9 cellular contexts compared by ENCODE assay signal in the genomic region with DNA sequence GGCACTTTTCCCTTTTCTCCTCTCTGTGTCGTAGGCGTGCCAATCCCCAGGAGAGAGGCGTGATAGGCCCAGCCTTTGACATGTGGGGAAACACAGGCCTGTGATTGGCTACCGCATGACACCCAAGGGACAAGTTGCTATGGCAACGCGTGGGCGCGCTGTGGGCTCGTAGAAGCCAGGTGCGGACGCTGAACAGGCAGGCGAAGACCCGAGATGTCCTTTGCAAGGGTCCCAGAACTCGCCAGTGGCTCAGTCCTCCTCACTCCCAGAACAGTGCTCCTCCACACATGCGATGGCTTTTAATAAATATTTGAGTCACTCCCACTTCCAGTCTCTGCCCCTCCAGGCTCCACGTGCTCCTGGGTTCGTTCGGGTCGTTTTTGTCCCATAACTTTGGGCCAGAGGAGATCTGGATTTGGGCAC. TPM values are rescaled to one million over a fixed set of nuclear protein-coding genes. Genes with fewer than 3 reads are reported as not detected.
A peak's percentile ranks its signal among the peaks of the same experiment; 100 is the strongest.
DNase-seq lines count a peak whose midpoint lies in the region; ATAC-seq and TF ChIP-seq lines count a peak whose summit lies in the region.
"Had no signal": no experiment of that assay in that cellular context is flagged by ENCODE, and none has a peak within 500 bp of the region (broad histone marks: within the 10 kb centered on the region; RNA-seq: fewer than 3 reads in every experiment).

No MANE protein-coding gene starts in this region.

- TF ChIP-seq CTCF in adrenal gland (IDR thresholded peaks at IDR 0.05) (no peak), heart right ventricle (IDR thresholded peaks at IDR 0.05) (no peak), type B pancreatic cell (conservative IDR thresholded peaks at IDR 0.05) (no peak)

- H3K27me3 ChIP-seq in adrenal gland (no peaks in the 10 kb centered on the region), heart right ventricle (no peaks in the 10 kb centered on the region)

- TF ChIP-seq POLR2A in adrenal gland (IDR thresholded peaks at IDR 0.05), result no peak

- H3K9me3 ChIP-seq in adrenal gland (replicated peaks in 1 of 3), result no peaks in the 10 kb centered on the region
- H3K9me3 ChIP-seq in heart right ventricle, result no peaks in the 10 kb centered on the region

- intact Hi-C loops in adrenal gland (cut with DNase I), result loop anchor here in 1 of 2 donors (10.0 kb wide), 1 partner anchor 45 kb away; no protein-coding TSS in a partner anchor
- intact Hi-C loops in heart right ventricle (cut with DNase I), result no loop called here
- intact Hi-C loops in posterior vena cava (cut with DNase I), result no loop called here

- no peaks in the 10 kb centered on the region for H3K36me3 Mint-ChIP-seq in type B pancreatic cell

- H3K4me3 ChIP-seq in adrenal gland (peak overlapping the region in 1 of 4 donors; percentile 34), heart right ventricle (peak overlapping the region in 9 of 10 donors; percentile 13 to 50 (median 43))

- H3K36me3 ChIP-seq in adrenal gland (replicated peaks in 1 of 2) (no peaks in the 10 kb centered on the region), heart right ventricle (peaks cover 0 to 13% (median 0%) of the 10 kb centered on the region in 9 donors)

- no peaks in the 10 kb centered on the region for H3K27me3 Mint-ChIP-seq in type B pancreatic cell

- H3K4me1 Mint-ChIP-seq in type B pancreatic cell (ENCODE audit: unreplicated experiment), result peaks cover 28% of the 10 kb centered on the region

- H3K4me3 Mint-ChIP-seq in type B pancreatic cell, result peak overlapping the region; percentile 65

- peak overlapping the region; percentile 51 for H3K27ac Mint-ChIP-seq in type B pancreatic cell

- ATAC-seq in HG02571 (IDR thresholded peaks at IDR 0.05; ENCODE audit: unreplicated experiment) (peak; percentile 83), heart right ventricle (peak; percentile 84 to 95 (median 91))

- in situ Hi-C loops in G401 (cut with HindIII; ENCODE audit: low sequenced_read_pairs), result no loop called here

- H3K27ac ChIP-seq in adrenal gland (no peak overlapping the region), heart right ventricle (no peak overlapping the region)
- H3K27ac ChIP-seq: skin epidermis had no signal

- 0 to 4% (median 2%) methylated on average over 8 to 19 of the region's 19 CpGs for WGBS in adrenal gland, 4 donors
- 3% methylated on average over 19 of the region's 19 CpGs for WGBS in heart right ventricle, 2 donors

- no peaks in the 10 kb centered on the region for H3K9me3 Mint-ChIP-seq in type B pancreatic cell

- H3K4me1 ChIP-seq in adrenal gland (replicated peaks in 1 of 2) (peaks cover 0 to 17% of the 10 kb centered on the region in 2 donors), heart right ventricle (peaks cover 4 to 36% (median 24%) of the 10 kb centered on the region in 9 donors)

- DNase-seq in G401 (ENCODE audit: low spot score) (peak; percentile 95), NCI-H1417 (lab: John Stamatoyannopoulos, UW) (peak; percentile 93 to 100 (median 97)), T follicular helper cell (ENCODE audit: low read depth) (peak; percentile 81), adrenal gland (peak; percentile 87 to 98 (median 94)), heart right ventricle (peak; percentile 88 to 95), posterior vena cava (ENCODE audit: low spot score) (peak; percentile 95), type B pancreatic cell (ENCODE audit: extremely low spot score, unreplicated experiment) (peak; percentile 85)

RNA-seq across cellular contexts. Expression of a gene that starts 4.2 kb away (rescaled TPM):
- not detected in 2 replicates for total RNA-seq in G401 (2014; rRNA removed; shearing (Covaris generic))
- total RNA-seq in adrenal gland, result 1 to 10 TPM in 1 of 8 donors, under 1 TPM in 4, not detected in 3; 0.32 to 2.6 (median 0.55) TPM
- 1 to 10 TPM in 2 of 3 donors, under 1 TPM in 1; 0.40 to 3.1 (median 1.5) TPM for polyA plus RNA-seq in adrenal gland
- total RNA-seq in heart right ventricle, result not detected
- polyA plus RNA-seq in heart right ventricle, result under 1 TPM in 1 of 2 donors, not detected in 1; 0.43 TPM
- not detected for total RNA-seq in posterior vena cava
- 1.2 and 5.7 TPM in 2 replicates for total RNA-seq in type B pancreatic cell (ENCODE audit: low replicate concordance)

RNA-seq across cellular contexts. Expression of a gene that starts 18.4 kb away (rescaled TPM):
- total RNA-seq in G401 (2014; rRNA removed; shearing (Covaris generic)), result not detected in 2 replicates
- total RNA-seq in adrenal gland (1 to 10 TPM; 1.3 to 9.2 (median 3.3) TPM), heart right ventricle (10 to 100 TPM in 7 of 10 donors, 1 to 10 TPM in 3; 4.4 to 20.1 (median 11.8) TPM), posterior vena cava (10 to 100 TPM; 82.4 to 93.9 TPM), type B pancreatic cell (ENCODE audit: low replicate concordance) (0.33 and 4.0 TPM in 2 replicates)
- polyA plus RNA-seq in adrenal gland (1 to 10 TPM; 1.4 to 7.0 (median 4.3) TPM), heart right ventricle (10 to 100 TPM; 13.1 to 18.7 TPM)

RNA-seq across cellular contexts. Expression of a gene that starts 20.0 kb away (rescaled TPM):
- total RNA-seq in G401 (2014; rRNA removed; shearing (Covaris generic)), result 34.2 and 99.1 TPM in 2 replicates
- total RNA-seq in adrenal gland (10 to 100 TPM; 15.4 to 42.8 (median 20.3) TPM), heart right ventricle (10 to 100 TPM; 13.5 to 21.9 (median 18.6) TPM), posterior vena cava (10 to 100 TPM; 14.9 to 20.0 TPM), type B pancreatic cell (ENCODE audit: low replicate concordance) (19.2 and 19.5 TPM in 2 replicates)
- polyA plus RNA-seq in adrenal gland (10 to 100 TPM in 1 of 3 donors, 1 to 10 TPM in 2; 5.2 to 11.2 (median 6.4) TPM), heart right ventricle (1 to 10 TPM; 5.5 to 8.0 TPM)

RNA-seq across cellular contexts. Expression of a gene that starts 27.1 kb away (rescaled TPM):
- 0.37 TPM in 1 of 2 replicates, not detected in the other for total RNA-seq in G401 (2014; rRNA removed; shearing (Covaris generic))
- total RNA-seq in adrenal gland (not detected), heart right ventricle (10 to 100 TPM in 3 of 10 donors, 1 to 10 TPM in 7; 4.1 to 20.5 (median 4.6) TPM), posterior vena cava (under 1 TPM; 0.37 to 0.57 TPM), type B pancreatic cell (ENCODE audit: low replicate concordance) (not detected in 2 replicates)
- polyA plus RNA-seq in adrenal gland (not detected), heart right ventricle (1 to 10 TPM in 1 of 2 donors, under 1 TPM in 1; 0.84 to 7.8 TPM)

RNA-seq across cellular contexts. Expression of a gene that starts 59.7 kb away (rescaled TPM):
- total RNA-seq in G401 (2014; rRNA removed; shearing (Covaris generic)), result 111 and 115 TPM in 2 replicates
- total RNA-seq in adrenal gland, result 100 to 1,000 TPM in 3 of 8 donors, 10 to 100 TPM in 5; 78.9 to 121 (median 94.2) TPM
- 10 to 100 TPM; 51.1 to 89.5 (median 58.4) TPM for polyA plus RNA-seq in adrenal gland
- total RNA-seq in heart right ventricle, result 10 to 100 TPM; 36.4 to 56.6 (median 45.9) TPM
- 10 to 100 TPM; 30.4 to 57.0 TPM for polyA plus RNA-seq in heart right ventricle
- total RNA-seq in posterior vena cava, result 10 to 100 TPM; 65.8 to 78.2 TPM
- total RNA-seq in type B pancreatic cell (ENCODE audit: low replicate concordance), result 77.0 and 80.7 TPM in 2 replicates
